1 cellular context compared by ENCODE assay signal in the genomic region with DNA sequence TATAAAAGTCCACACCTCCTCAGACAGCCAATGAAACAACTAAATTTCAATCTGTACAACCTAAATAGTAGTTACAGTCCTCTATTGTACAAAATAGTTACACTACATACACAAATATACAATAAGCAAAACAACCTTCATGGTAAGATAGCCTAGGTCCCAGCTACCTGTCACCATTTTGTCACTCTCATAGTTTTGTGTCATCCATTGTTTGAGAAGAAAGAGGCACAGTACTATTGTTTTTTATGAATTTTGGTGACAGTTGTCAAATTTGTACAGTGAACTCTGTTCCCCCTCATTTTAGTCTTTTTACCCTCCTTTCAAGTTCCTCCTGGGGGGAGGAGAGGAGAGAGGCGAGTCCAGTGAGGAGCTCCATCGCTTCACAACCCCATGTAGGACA.
TF ChIP-seq lines count a peak whose summit lies in the region.

No MANE protein-coding gene starts in this region.

TF ChIP-seq in HCT116, 20 proteins besides CTCF, POLR2A, EP300 and RAD21 (continued from another document):
- TF ChIP-seq REST (IDR thresholded peaks at IDR 0.05; ENCODE audit: low read depth): no peak
- TF ChIP-seq ATF3 (IDR thresholded peaks at IDR 0.05): no peak
- TF ChIP-seq EZH2 (IDR thresholded peaks at IDR 0.05): no peak
- TF ChIP-seq ELF1 (IDR thresholded peaks at IDR 0.05; ENCODE audit: borderline replicate concordance, low read depth): no peak
- no peak for TF ChIP-seq MAX (IDR thresholded peaks at IDR 0.05)
